8 cellular contexts compared by ENCODE assay signal in genomic region chr16:53372942-53373871, GRCh38.
DNase-seq lines count a peak whose midpoint lies in the region; ATAC-seq and TF ChIP-seq lines count a peak whose summit lies in the region.

No MANE protein-coding gene starts in this region.

- CTCF ChIA-PET in activated CD8-positive, alpha-beta T cell treated with anti-CD3 and anti-CD28 coated beads, Interleukin-2, amount 10 ng/mL, durations not matched to agents 7 days and 5 days (lab: Charles Lee), result no interaction called here

- H3K9me3 Mint-ChIP-seq in activated CD8-positive, alpha-beta T cell treated with anti-CD3 and anti-CD28 coated beads, Interleukin-2, amount 10 ng/mL, durations not matched to agents 7 days and 5 days (ENCODE audit: insufficient read depth), result no peaks in the 10 kb centered on the region
- no peaks in the 10 kb centered on the region for H3K9me3 Mint-ChIP-seq in HFFc6

- H3K4me3 Mint-ChIP-seq in activated CD8-positive, alpha-beta T cell treated with anti-CD3 and anti-CD28 coated beads, Interleukin-2, amount 10 ng/mL, durations not matched to agents 7 days and 5 days, result no peak overlapping the region
- H3K4me3 Mint-ChIP-seq in HFFc6, result no peak overlapping the region

- peak overlapping the region; percentile 6 for H3K27ac Mint-ChIP-seq in activated CD8-positive, alpha-beta T cell treated with anti-CD3 and anti-CD28 coated beads, Interleukin-2, amount 10 ng/mL, durations not matched to agents 7 days and 5 days
- no peak overlapping the region for H3K27ac Mint-ChIP-seq in HFFc6

- no peak for TF ChIP-seq CTCF in HFFc6 (IDR thresholded peaks at IDR 0.05)

- peak; percentile 98 for ATAC-seq in activated CD8-positive, alpha-beta T cell treated with anti-CD3 and anti-CD28 coated beads, Interleukin-2, amount 10 ng/mL, durations not matched to agents 7 days and 5 days
- peak; percentile 96 for ATAC-seq in esophagus mucosa

- POLR2A ChIA-PET in activated CD8-positive, alpha-beta T cell treated with anti-CD3 and anti-CD28 coated beads, Interleukin-2, amount 10 ng/mL, durations not matched to agents 7 days and 5 days (lab: Charles Lee), result no interaction called here

- H3K27me3 Mint-ChIP-seq in activated CD8-positive, alpha-beta T cell treated with anti-CD3 and anti-CD28 coated beads, Interleukin-2, amount 10 ng/mL, durations not matched to agents 7 days and 5 days (ENCODE audit: low read depth), result peaks cover 12% of the 10 kb centered on the region
- H3K27me3 Mint-ChIP-seq in HFFc6 (ENCODE audit: insufficient read depth), result peaks cover 15% of the 10 kb centered on the region

- DNase-seq in NCI-H2029 (lab: John Stamatoyannopoulos, UW) (peak; percentile 53), NCI-H2029 treated with DMSO at 0.1 percent for 48 hours (lab: John Stamatoyannopoulos, UW) (no peak), HFFc6 (no peak), NOMO-1 treated with dmso at 0.1 percent for 144 hours (lab: John Stamatoyannopoulos, UW; ENCODE audit: unreplicated experiment) (no peak), HK-2 (ENCODE audit: unreplicated experiment) (no peak)
- peak; percentile 75 for DNase-seq in activated CD8-positive, alpha-beta T cell treated with anti-CD3 and anti-CD28 coated beads, Interleukin-2, amount 10 ng/mL, durations not matched to agents 7 days and 5 days
- peak; percentile 65 to 75 for DNase-seq in stimulated activated CD4-positive, alpha-beta T cell treated with anti-CD3 and anti-CD28 coated beads, Interleukin-15, amount 100 ng/mL, for 1 hour (ENCODE audit: low read depth in 1 of 2, low spot score in 1 of 2)

- H3K36me3 Mint-ChIP-seq in activated CD8-positive, alpha-beta T cell treated with anti-CD3 and anti-CD28 coated beads, Interleukin-2, amount 10 ng/mL, durations not matched to agents 7 days and 5 days (ENCODE audit: low read depth), result no peaks in the 10 kb centered on the region
- no peaks in the 10 kb centered on the region for H3K36me3 Mint-ChIP-seq in HFFc6 (ENCODE audit: low read depth)

- H3K4me1 Mint-ChIP-seq in activated CD8-positive, alpha-beta T cell treated with anti-CD3 and anti-CD28 coated beads, Interleukin-2, amount 10 ng/mL, durations not matched to agents 7 days and 5 days (ENCODE audit: low read depth), result peaks cover 16% of the 10 kb centered on the region
- no peaks in the 10 kb centered on the region for H3K4me1 Mint-ChIP-seq in HFFc6 (ENCODE audit: low read depth)

Comparison
In these comparisons a context has a peak if more than half of its experiments do, and no peak if none do; other contexts are left out.
1. DNase-seq: peak in NCI-H2029 (single experiment), activated CD8-positive, alpha-beta T cell treated with anti-CD3 and anti-CD28 coated beads, Interleukin-2, amount 10 ng/mL, durations not matched to agents 7 days and 5 days (single experiment) and stimulated activated CD4-positive, alpha-beta T cell treated with anti-CD3 and anti-CD28 coated beads, Interleukin-15, amount 100 ng/mL, for 1 hour (2 of 2); none in NCI-H2029 treated with DMSO at 0.1 percent for 48 hours (single experiment), HFFc6 (single experiment), NOMO-1 treated with dmso at 0.1 percent for 144 hours (single experiment) and HK-2 (single experiment).